ENCODE assay signal across 9 cellular contexts in genomic region chr2:226837334-226837733, GRCh38. TPM values are rescaled to one million over a fixed set of nuclear protein-coding genes. Genes with fewer than 3 reads are reported as not detected.
DNase-seq lines count a peak whose midpoint lies in the region; ATAC-seq and TF ChIP-seq lines count a peak whose summit lies in the region.
"Had no signal": no experiment of that assay in that cellular context is flagged by ENCODE, and none has a peak within 500 bp of the region (broad histone marks: within the 10 kb centered on the region; RNA-seq: fewer than 3 reads in every experiment).

No MANE protein-coding gene starts in this region.

- H3K4me2 ChIP-seq in OCI-LY7 (ENCODE audit: low read length): peak overlapping the region; percentile 98
- no peak overlapping the region for H3K4me2 ChIP-seq in parathyroid adenoma (ENCODE audit: low read length)

- BruUV-seq in OCI-LY7 (replicated peaks; lab: Mats Ljungman, UMichigan): no TSS peak

- H3K4me1 ChIP-seq in OCI-LY7 (ENCODE audit: insufficient read depth, low read length, poor library complexity, severe bottlenecking): peaks cover 54% of the 10 kb centered on the region
- H3K4me1 ChIP-seq in effector memory CD4-positive, alpha-beta T cell (ENCODE audit: control insufficient read depth, insufficient read depth, low read length, poor library complexity, severe bottlenecking): peaks cover 42% of the 10 kb centered on the region
- peaks cover 8% of the 10 kb centered on the region for H3K4me1 ChIP-seq in parathyroid adenoma

- intact Hi-C loops in OCI-LY7 (cut with micrococcal nuclease; ENCODE audit: unreplicated experiment): loop anchor here (2.0 kb wide), 1 partner anchor 79 kb away; no protein-coding TSS in a partner anchor

- H3K36me3 ChIP-seq in OCI-LY7 (ENCODE audit: insufficient read depth, low read length) (peaks cover 47% of the 10 kb centered on the region), parathyroid adenoma (ENCODE audit: control insufficient read depth, insufficient read depth, low read length) (no peaks in the 10 kb centered on the region)
- no peaks in the 10 kb centered on the region for H3K36me3 ChIP-seq in effector memory CD4-positive, alpha-beta T cell (ENCODE audit: control insufficient read depth, insufficient read depth, low read length)

- H2AFZ ChIP-seq in OCI-LY7 (ENCODE audit: low read length): no peak overlapping the region
- H2AFZ ChIP-seq in parathyroid adenoma: no peak overlapping the region

- DNase-seq in GF-D8 (lab: John Stamatoyannopoulos, UW): peak; percentile 10
- no peak for DNase-seq in OCI-LY7 (ENCODE audit: low spot score)
- no peak for DNase-seq in effector memory CD4-positive, alpha-beta T cell
- no peak for DNase-seq in iPS-NIHi11 (ENCODE audit: low spot score)
- DNase-seq: activated CD4-positive, alpha-beta T cell treated with anti-CD3 and anti-CD28 coated beads, Interleukin-2, amount 50 U/mL, for 4 hours had no signal

- H3K79me2 ChIP-seq in OCI-LY7 (ENCODE audit: insufficient read depth, low read depth, low read length) (peaks cover 88% of the 10 kb centered on the region), parathyroid adenoma (peaks cover 3% of the 10 kb centered on the region)

- TF ChIP-seq CTCF in OCI-LY7 (conservative IDR thresholded peaks at IDR 0.05; ENCODE audit: low read length): no peak
- no peak for TF ChIP-seq CTCF in parathyroid adenoma (IDR thresholded peaks at IDR 0.05)

- CTCF ChIA-PET in OCI-LY7 (lab: Charles Lee; ENCODE audit: unreplicated experiment): interaction anchor here (0.7 kb wide), 1 partner anchor 72 kb away, joined by 3 read pairs; no protein-coding TSS in a partner anchor

- no peaks in the 10 kb centered on the region for H3K27me3 ChIP-seq in effector memory CD4-positive, alpha-beta T cell (replicated peaks; ENCODE audit: control insufficient read depth, insufficient read depth, low read length, poor library complexity, severe bottlenecking)
- no peaks in the 10 kb centered on the region for H3K27me3 ChIP-seq in parathyroid adenoma (ENCODE audit: control insufficient read depth, insufficient read depth, low read length)

- H3K4me3 ChIP-seq in OCI-LY7 (ENCODE audit: low read depth, low read length, poor library complexity, severe bottlenecking) (peak overlapping the region; percentile 73), parathyroid adenoma (ENCODE audit: low read depth, low read length) (no peak overlapping the region)
- H3K4me3 ChIP-seq in effector memory CD4-positive, alpha-beta T cell (ENCODE audit: insufficient read depth, low read depth, low read length, poor library complexity, severe bottlenecking): no peak overlapping the region

- peaks cover 10% of the 10 kb centered on the region for H3K9me3 ChIP-seq in OCI-LY7 (ENCODE audit: low read length)
- H3K9me3 ChIP-seq in effector memory CD4-positive, alpha-beta T cell (ENCODE audit: control insufficient read depth, low read length): no peaks in the 10 kb centered on the region
- H3K9me3 ChIP-seq in parathyroid adenoma (ENCODE audit: control insufficient read depth, low read length): no peaks in the 10 kb centered on the region

- POLR2A ChIA-PET in OCI-LY7 (lab: Charles Lee): interaction anchor here (0.8 to 5.1 kb wide), 7 partner anchors 59 to 146 kb away, joined by 3 to 60 read pairs (median 34); no protein-coding TSS in a partner anchor

- no peaks in the 10 kb centered on the region for H3K9me2 ChIP-seq in OCI-LY7 (ENCODE audit: insufficient read depth, low read length)

- H3K9ac ChIP-seq in parathyroid adenoma: no peak overlapping the region

- no peak for ATAC-seq in GM18502 (IDR thresholded peaks at IDR 0.05; ENCODE audit: poor library complexity, unreplicated experiment)
- no peak for ATAC-seq in HG02678 (IDR thresholded peaks at IDR 0.05; ENCODE audit: unreplicated experiment)
- ATAC-seq in GM18517 (IDR thresholded peaks at IDR 0.05; ENCODE audit: unreplicated experiment): no peak

- H3K27ac ChIP-seq in OCI-LY7 (ENCODE audit: low read depth, low read length, poor library complexity, severe bottlenecking) (peak overlapping the region; percentile 97), parathyroid adenoma (peak overlapping the region; percentile 95)
- H3K27ac ChIP-seq in effector memory CD4-positive, alpha-beta T cell (ENCODE audit: insufficient read depth, low read length, poor library complexity, severe bottlenecking): peak overlapping the region; percentile 100

- H4K20me1 ChIP-seq in OCI-LY7 (ENCODE audit: insufficient read depth, low read length): peaks cover 11% of the 10 kb centered on the region; the same call in 1 of the 2 replicates

RNA-seq across cellular contexts. Expression of gene RHBDD1, which starts 1.5 kb away (rescaled TPM):
- 30.4 and 40.8 TPM in 2 replicates for total RNA-seq in OCI-LY7 (2014; rRNA removed; shearing (Covaris generic))
- total RNA-seq in OCI-LY7 (2022): 80.3 and 87.8 TPM in 2 replicates

RNA-seq across cellular contexts. Expression of gene IRS1, which starts 37.7 kb away (rescaled TPM):
- 15.9 and 18.1 TPM in 2 replicates for total RNA-seq in OCI-LY7 (2014; rRNA removed; shearing (Covaris generic))
- total RNA-seq in OCI-LY7 (2022): 23.5 and 23.6 TPM in 2 replicates
